In the genomic region with DNA sequence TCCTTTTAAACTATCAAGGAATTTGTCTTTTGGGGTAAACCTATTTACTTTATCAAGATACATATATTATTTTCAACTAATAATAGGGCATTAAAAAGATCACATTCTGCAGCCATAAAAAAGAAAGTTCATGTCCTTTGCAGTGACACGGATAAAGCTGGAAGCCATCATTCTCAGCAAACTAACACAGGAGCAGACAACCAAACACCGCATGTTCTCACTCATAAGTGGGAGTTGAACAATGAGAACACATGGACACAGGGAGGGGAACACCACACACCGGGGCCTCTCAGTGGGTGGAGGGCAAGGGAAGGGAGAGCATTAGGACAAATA, we compare ENCODE assay signal across 1 cellular context.
TF ChIP-seq lines count a peak whose summit lies in the region.

No MANE protein-coding gene starts in this region.

TF ChIP-seq in K562, 482 proteins besides CTCF, POLR2A, EP300 and RAD21:
- TF ChIP-seq, protein P1, sequence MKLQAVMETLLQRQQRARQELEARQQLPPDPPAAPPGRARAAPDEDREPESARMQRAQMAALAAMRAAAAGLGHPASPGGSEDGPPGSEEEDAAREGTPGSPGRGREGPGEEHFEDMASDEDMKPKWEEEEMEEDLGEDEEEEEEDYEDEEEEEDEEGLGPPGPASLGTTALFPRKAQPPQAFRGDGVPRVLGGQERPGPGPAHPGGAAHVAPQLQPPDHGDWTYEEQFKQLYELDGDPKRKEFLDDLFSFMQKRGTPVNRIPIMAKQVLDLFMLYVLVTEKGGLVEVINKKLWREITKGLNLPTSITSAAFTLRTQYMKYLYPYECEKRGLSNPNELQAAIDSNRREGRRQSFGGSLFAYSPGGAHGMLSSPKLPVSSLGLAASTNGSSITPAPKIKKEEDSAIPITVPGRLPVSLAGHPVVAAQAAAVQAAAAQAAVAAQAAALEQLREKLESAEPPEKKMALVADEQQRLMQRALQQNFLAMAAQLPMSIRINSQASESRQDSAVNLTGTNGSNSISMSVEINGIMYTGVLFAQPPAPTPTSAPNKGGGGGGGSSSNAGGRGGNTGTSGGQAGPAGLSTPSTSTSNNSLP (IDR thresholded peaks at IDR 0.05; ENCODE audit: borderline replicate concordance, low read depth, low read length) = 0 out of 2 replicates have a peak, but pooled peaks have one; percentile 2
